ENCODE assay signal across 8 cellular contexts in the genomic region with DNA sequence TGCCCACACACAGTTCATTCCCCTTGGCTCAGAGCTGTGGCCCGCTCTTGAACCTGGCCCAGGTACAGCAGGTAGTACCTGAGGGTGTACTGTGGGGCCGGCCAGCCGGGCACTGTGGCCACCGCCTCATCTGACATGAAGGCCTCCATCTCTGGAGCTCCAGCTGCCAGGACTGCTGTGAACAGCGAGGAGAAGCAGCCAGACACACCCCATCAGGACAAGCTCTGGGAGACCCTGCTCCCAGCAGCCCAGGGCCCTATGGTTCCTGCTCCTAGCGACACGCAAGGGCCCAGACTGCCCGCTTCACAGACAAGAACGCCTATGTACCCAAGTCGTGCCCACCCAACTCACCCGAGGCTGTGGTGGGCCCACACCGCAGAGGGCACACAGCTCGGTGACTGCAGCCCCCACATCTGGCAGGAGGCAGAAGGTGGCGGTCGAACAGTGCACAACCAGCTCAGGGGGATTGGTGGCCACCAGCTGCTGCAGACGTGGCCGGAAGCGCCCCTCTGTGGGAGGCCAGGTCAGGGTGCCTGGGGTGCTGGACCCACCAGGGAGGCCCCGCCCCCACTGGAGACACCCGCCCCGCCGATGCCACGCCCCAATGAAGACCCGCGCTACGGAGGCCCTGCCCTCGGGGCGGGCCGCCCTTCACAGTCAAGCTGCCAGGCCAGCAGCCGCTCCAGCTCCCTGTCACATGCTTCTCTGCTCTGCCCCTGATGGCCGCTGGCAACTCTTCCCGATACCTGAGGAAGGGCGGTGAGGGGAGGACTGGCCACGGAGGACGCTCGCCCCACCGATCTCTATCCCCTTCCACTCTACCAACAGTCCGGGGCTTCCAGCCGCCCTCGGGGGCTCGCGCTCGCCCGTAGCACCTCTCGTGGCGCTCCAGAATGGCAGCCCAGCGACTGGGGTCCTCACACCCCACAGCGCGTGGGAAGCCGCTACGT.
DNase-seq lines count a peak whose midpoint lies in the region; ATAC-seq and TF ChIP-seq lines count a peak whose summit lies in the region.

No MANE protein-coding gene starts in this region.

- no peaks in the 10 kb centered on the region for H4K20me1 ChIP-seq in SU-DHL-6 (ENCODE audit: low read depth, low read length)

- H3K9me3 ChIP-seq in SU-DHL-6 (ENCODE audit: insufficient read depth, low read length) = no peaks in the 10 kb centered on the region

- H3K4me3 ChIP-seq in GM06990 (replicated peaks; ENCODE audit: low read depth, low read length) = peak overlapping the region; percentile 68
- peak overlapping the region; percentile 52 for H3K4me3 ChIP-seq in LNCaP clone FGC (ENCODE audit: low read depth, low read length)
- H3K4me3 ChIP-seq in SU-DHL-6 (ENCODE audit: insufficient read depth, low read length, poor library complexity, severe bottlenecking) = peak overlapping the region; percentile 32

- H3K4me2 ChIP-seq in SU-DHL-6 (ENCODE audit: low read depth, low read length, poor library complexity, severe bottlenecking) = peak overlapping the region; percentile 63

- peaks cover 9% of the 10 kb centered on the region; the same call in 1 of the 2 replicates for H3F3A ChIP-seq in SU-DHL-6 (ENCODE audit: insufficient read depth)

- H3K36me3 ChIP-seq in GM06990 (ENCODE audit: control insufficient read depth, insufficient read depth, low read length) (peaks cover 18% of the 10 kb centered on the region), SU-DHL-6 (ENCODE audit: low read length) (no peaks in the 10 kb centered on the region)

- H3K9ac ChIP-seq in SU-DHL-6 (ENCODE audit: low read length) = peak overlapping the region; percentile 49

- H2AFZ ChIP-seq in SU-DHL-6 (ENCODE audit: low read depth, low read length, severe bottlenecking) = peak overlapping the region; percentile 90

- peak overlapping the region; percentile 69 for H3K27ac ChIP-seq in SU-DHL-6 (ENCODE audit: low read depth, low read length)

- no peak for ATAC-seq in HG03457 (IDR thresholded peaks at IDR 0.05; ENCODE audit: unreplicated experiment)

- H3K9me2 ChIP-seq in SU-DHL-6 (replicated peaks; ENCODE audit: insufficient read depth, low read length) = no peaks in the 10 kb centered on the region

- H3K79me2 ChIP-seq in SU-DHL-6 (ENCODE audit: insufficient read depth, low read length) = peaks cover 23% of the 10 kb centered on the region; the same call in 1 of the 2 replicates

- no peak for TF ChIP-seq CTCF in GM06990 (IDR thresholded peaks at IDR 0.05; ENCODE audit: insufficient read depth, low read length, poor library complexity, severe bottlenecking)
- no peak for TF ChIP-seq CTCF in LNCaP clone FGC (IDR thresholded peaks at IDR 0.05; ENCODE audit: control insufficient read depth, extremely low read depth, insufficient read depth)
- TF ChIP-seq CTCF in SU-DHL-6 (IDR thresholded peaks at IDR 0.05; ENCODE audit: insufficient read depth, low read length, poor library complexity, severe bottlenecking) = no peak

- DNase-seq in GM06990 (ENCODE audit: extremely low read depth, insufficient read length) (peak; percentile 67), LNCaP clone FGC (ENCODE audit: low read depth) (peak; percentile 59), cerebellar cortex (ENCODE audit: low spot score) (peak; percentile 80), kidney glomerular epithelial cell (lab: John Stamatoyannopoulos, UW) (peak; percentile 33), DMS79 (lab: John Stamatoyannopoulos, UW) (no peak)
- DNase-seq in stimulated activated CD4-positive, alpha-beta T cell treated with anti-CD3 and anti-CD28 coated beads, Interleukin-12 subunit alpha, Interleukin-12 subunit beta, amount 100 ng/mL, for 4 hours = peak; percentile 53

- no peaks in the 10 kb centered on the region for H3K27me3 ChIP-seq in GM06990 (replicated peaks; ENCODE audit: control insufficient read depth, insufficient read depth, low read length)
- H3K27me3 ChIP-seq in SU-DHL-6 (ENCODE audit: low read length) = no peaks in the 10 kb centered on the region
